Comparison of ENCODE assay signal across 7 cellular contexts in genomic region chr12:6209428-6209827, GRCh38. TPM values are rescaled to one million over a fixed set of nuclear protein-coding genes. Genes with fewer than 3 reads are reported as not detected.
DNase-seq lines count a peak whose midpoint lies in the region; ATAC-seq and TF ChIP-seq lines count a peak whose summit lies in the region.
"Not testable (repeated sequence)": the region's sequence is repeated elsewhere in the genome, so short reads cannot be mapped to it uniquely, and the experiment has no call there.

No MANE protein-coding gene starts in this region.

- peak overlapping the region; percentile 2 to 7 (median 3) for H3K4me3 Mint-ChIP-seq in nephron
- H3K4me3 Mint-ChIP-seq in stimulated activated memory B cell treated with anti-CD40 and anti-IgM and Interleukin-4, amounts not matched to agents 10 μg/mL and 1 μg/mL and 100 μg/mL, for 72 hours = peak overlapping the region; percentile 1

- H3K27ac Mint-ChIP-seq in nephron = peak overlapping the region; percentile 89 to 100 (median 96)
- H3K27ac Mint-ChIP-seq in stimulated activated memory B cell treated with anti-CD40 and anti-IgM and Interleukin-4, amounts not matched to agents 10 μg/mL and 1 μg/mL and 100 μg/mL, for 72 hours = peak overlapping the region; percentile 22

- H3K36me3 ChIP-seq in MM.1S (replicated peaks; ENCODE audit: insufficient read depth, low read length); transverse colon: not testable (repeated sequence)
- H3K36me3 ChIP-seq in ascending aorta (peaks cover 14 to 20% of the 10 kb centered on the region in 2 donors), esophagus (ENCODE audit: control insufficient read depth in 2 of 2, insufficient read depth in 2 of 2, low read length in 1 of 2) (peaks cover 0 to 16% of the 10 kb centered on the region in 2 donors), left ventricle myocardium inferior (peaks cover 23% of the 10 kb centered on the region)

- H3K27me3 ChIP-seq in MM.1S (replicated peaks; ENCODE audit: insufficient read depth, low read length); ascending aorta; esophagus (ENCODE audit: control insufficient read depth in 1 of 2, insufficient read depth in 2 of 2, low read length in 2 of 2); left ventricle myocardium inferior (ENCODE audit: low read depth); transverse colon: not testable (repeated sequence)

- not testable (repeated sequence) for H3K9me2 ChIP-seq in MM.1S (replicated peaks; ENCODE audit: insufficient read depth, low read length)

- in situ Hi-C loops in transverse colon (cut with MboI; ENCODE audit: low pct_ligation_motif_present in 1 of 4, low pct_unique_long_range_greater_than_20kb in 1 of 4, low sequenced_read_pairs in 3 of 4) = not testable (repeated sequence)

- not testable (repeated sequence) for H2AFZ ChIP-seq in MM.1S (ENCODE audit: low read length)

- H3K4me2 ChIP-seq in MM.1S (ENCODE audit: low read depth, low read length) = not testable (repeated sequence)

- peak; percentile 28 for ATAC-seq in stimulated activated memory B cell treated with anti-CD40 and anti-IgM and Interleukin-4, amounts not matched to agents 10 μg/mL and 1 μg/mL and 100 μg/mL, for 72 hours

- peaks cover 13% of the 10 kb centered on the region for H3F3A ChIP-seq in MM.1S (ENCODE audit: insufficient read depth, low read length)

- intact Hi-C loops in ascending aorta (cut with DNase I); left ventricle myocardium inferior (cut with micrococcal nuclease); transverse colon (cut with DNase I; ENCODE audit: low total_unique reads): not testable (repeated sequence)

- not testable (repeated sequence) for TF ChIP-seq POLR2A in transverse colon (IDR thresholded peaks at IDR 0.05)

- H3K9me3 Mint-ChIP-seq in nephron; stimulated activated memory B cell treated with anti-CD40 and anti-IgM and Interleukin-4, amounts not matched to agents 10 μg/mL and 1 μg/mL and 100 μg/mL, for 72 hours: not testable (repeated sequence)

- TF ChIP-seq CTCF in MM.1S (IDR thresholded peaks at IDR 0.05; ENCODE audit: low read length); ascending aorta (IDR thresholded peaks at IDR 0.05); left ventricle myocardium inferior (IDR thresholded peaks at IDR 0.05; ENCODE audit: borderline replicate concordance); nephron (IDR thresholded peaks at IDR 0.05; ENCODE audit: unreplicated experiment in 3 of 3); transverse colon (IDR thresholded peaks at IDR 0.05): not testable (repeated sequence)

- H3K9me3 ChIP-seq in MM.1S (replicated peaks; ENCODE audit: insufficient read depth, low read length); ascending aorta; esophagus (ENCODE audit: control insufficient read depth in 2 of 2, insufficient read depth in 1 of 2, low read depth in 1 of 2, low read length in 1 of 2); left ventricle myocardium inferior (replicated peaks); transverse colon: not testable (repeated sequence)

- not testable (repeated sequence) for H3K9ac ChIP-seq in MM.1S (ENCODE audit: low read length)

- H3K27ac ChIP-seq in MM.1S (ENCODE audit: low read length) (peak overlapping the region; percentile 92; the same call in 1 of the 2 replicates), ascending aorta (peak overlapping the region; percentile 93 to 94), esophagus (ENCODE audit: low read depth in 2 of 2, low read length in 1 of 2) (peak overlapping the region; percentile 63 to 73), left ventricle myocardium inferior (replicated peaks) (peak overlapping the region; percentile 64), transverse colon (peak overlapping the region; percentile 93 to 99 (median 95))

- H3K4me3 ChIP-seq in MM.1S (ENCODE audit: low read length); ascending aorta; esophagus (ENCODE audit: low read depth in 1 of 2, low read length in 2 of 2); transverse colon: not testable (repeated sequence)
- peak overlapping the region; percentile 14 for H3K4me3 ChIP-seq in left ventricle myocardium inferior

- H3K27me3 Mint-ChIP-seq in nephron (ENCODE audit: low read depth); stimulated activated memory B cell treated with anti-CD40 and anti-IgM and Interleukin-4, amounts not matched to agents 10 μg/mL and 1 μg/mL and 100 μg/mL, for 72 hours: not testable (repeated sequence)

- peaks cover 86% of the 10 kb centered on the region for H3K79me2 ChIP-seq in MM.1S (ENCODE audit: low read length)

- H4K20me1 ChIP-seq in MM.1S (ENCODE audit: insufficient read depth, low read length) = not testable (repeated sequence)

- WGBS in esophagus, 2 donors = 55 to 60% methylated on average over 4 of the region's 4 CpGs
- 70 to 80% methylated on average over 1 to 4 of the region's 4 CpGs for WGBS in transverse colon (ENCODE audit: low coverage in 1 of 2), 2 donors

- H3K4me1 Mint-ChIP-seq in nephron = peaks cover 59% of the 10 kb centered on the region
- H3K4me1 Mint-ChIP-seq in stimulated activated memory B cell treated with anti-CD40 and anti-IgM and Interleukin-4, amounts not matched to agents 10 μg/mL and 1 μg/mL and 100 μg/mL, for 72 hours = peaks cover 55% of the 10 kb centered on the region

- TF ChIP-seq EP300 in transverse colon (IDR thresholded peaks at IDR 0.05; ENCODE audit: low read depth) = not testable (repeated sequence)

- H3K36me3 Mint-ChIP-seq in nephron (ENCODE audit: low read depth); stimulated activated memory B cell treated with anti-CD40 and anti-IgM and Interleukin-4, amounts not matched to agents 10 μg/mL and 1 μg/mL and 100 μg/mL, for 72 hours: not testable (repeated sequence)

- H3K4me1 ChIP-seq in MM.1S (ENCODE audit: low read length) (peaks cover 30% of the 10 kb centered on the region), ascending aorta (peaks cover 26 to 78% of the 10 kb centered on the region in 2 donors), esophagus (ENCODE audit: control insufficient read depth in 2 of 2, insufficient read depth in 2 of 2, low read length in 1 of 2) (peaks cover 7 to 38% of the 10 kb centered on the region in 2 donors), left ventricle myocardium inferior (peaks cover 100% of the 10 kb centered on the region), transverse colon (peaks cover 90 to 100% (median 95%) of the 10 kb centered on the region in 4 donors)

- not testable (repeated sequence) for DNase-seq in MM.1S; ascending aorta (ENCODE audit: low spot score in 2 of 2); left ventricle myocardium inferior; transverse colon

RNA-seq across cellular contexts. Expression of gene CD9, which starts 9.2 kb away (rescaled TPM):
- 181 TPM for total RNA-seq in ascending aorta
- 100 to 1,000 TPM; 467 to 898 TPM for polyA plus RNA-seq in esophagus
- total RNA-seq in left ventricle myocardium inferior = 55.5 TPM
- 100 to 1,000 TPM; 207 to 668 (median 481) TPM for total RNA-seq in transverse colon
